Comparison of ENCODE assay signal across 13 cellular contexts in genomic region chr11:108698844-108699642, GRCh38. TPM values are rescaled to one million over a fixed set of nuclear protein-coding genes. Genes with fewer than 3 reads are reported as not detected.
DNase-seq lines count a peak whose midpoint lies in the region; ATAC-seq and TF ChIP-seq lines count a peak whose summit lies in the region.
"Had no signal": no experiment of that assay in that cellular context is flagged by ENCODE, and none has a peak within 500 bp of the region (broad histone marks: within the 10 kb centered on the region; RNA-seq: fewer than 3 reads in every experiment).

No MANE protein-coding gene starts in this region.

- H3K36me3 ChIP-seq in tibial artery: peaks cover 9 to 43% (median 16%) of the 10 kb centered on the region in 3 donors
- H3K36me3 ChIP-seq: thoracic aorta had no signal

- ATAC-seq in GM18517 (IDR thresholded peaks at IDR 0.05; ENCODE audit: unreplicated experiment) (peak; percentile 56), GM21717 (IDR thresholded peaks at IDR 0.05; ENCODE audit: unreplicated experiment) (peak; percentile 77), HG03354 (IDR thresholded peaks at IDR 0.05; ENCODE audit: poor library complexity, severe bottlenecking, unreplicated experiment) (peak; percentile 79), HG03469 (IDR thresholded peaks at IDR 0.05; ENCODE audit: unreplicated experiment) (no peak)

- H3K9me3 ChIP-seq in tibial artery: no peaks in the 10 kb centered on the region
- H3K9me3 ChIP-seq: thoracic aorta had no signal

- H3K4me3 ChIP-seq in tibial artery: no peak overlapping the region
- H3K4me3 ChIP-seq: thoracic aorta had no signal

- no peaks in the 10 kb centered on the region for H3K4me1 ChIP-seq in tibial artery

- peak; percentile 42 for DNase-seq in iris pigment epithelial cell (ENCODE audit: low read depth)
- DNase-seq in A172 (ENCODE audit: low spot score): no peak
- no peak for DNase-seq in NCI-H128 (lab: John Stamatoyannopoulos, UW; ENCODE audit: unreplicated experiment)
- no peak for DNase-seq in tibial artery
- DNase-seq: activated CD8-positive, alpha-beta memory T cell treated with anti-CD3 and anti-CD28 coated beads, Interleukin-2, amount 50 U/mL, for 4 hours; cortex of kidney; immature natural killer cell; Right ventricle myocardium superior had no signal

- no peak overlapping the region for H3K27ac ChIP-seq in tibial artery
- H3K27ac ChIP-seq: thoracic aorta had no signal

- no peaks in the 10 kb centered on the region for H3K27me3 ChIP-seq in tibial artery

- intact Hi-C loops in tibial artery (cut with DNase I; ENCODE audit: low total_unique reads): no loop called here

- no peak for TF ChIP-seq CTCF in tibial artery (IDR thresholded peaks at IDR 0.05)

RNA-seq across cellular contexts. Expression of gene DDX10, which starts 34.2 kb away (rescaled TPM):
- 19.7 and 28.0 TPM in 2 replicates for total RNA-seq in A172 (2014; rRNA removed; shearing (Covaris generic))
